Comparison of ENCODE assay signal across 8 cellular contexts in genomic region chr22:38339893-38340292, GRCh38. TPM values are rescaled to one million over a fixed set of nuclear protein-coding genes. Genes with fewer than 3 reads are reported as not detected.
DNase-seq lines count a peak whose midpoint lies in the region; ATAC-seq, FAIRE-seq and TF ChIP-seq lines count a peak whose summit lies in the region.
"Not testable (repeated sequence)": the region's sequence is repeated elsewhere in the genome, so short reads cannot be mapped to it uniquely, and the experiment has no call there.

No MANE protein-coding gene starts in this region.

- not testable (repeated sequence) for H3K79me2 ChIP-seq in HepG2 (ENCODE audit: insufficient read depth, low read length)

- intact Hi-C loops in HepG2 (cut with micrococcal nuclease; ENCODE audit: unreplicated experiment); posterior vena cava (cut with DNase I); spleen (cut with DNase I; ENCODE audit: low total_unique reads): not testable (repeated sequence)

- H3K27me3 Mint-ChIP-seq in WTC11 (ENCODE audit: low read depth) (peaks cover 50% of the 10 kb centered on the region), endodermal cell (ENCODE audit: insufficient read depth) (peaks cover 28% of the 10 kb centered on the region)

- POLR2A ChIA-PET in WTC11 (lab: Charles Lee), result interaction anchor here (0.6 kb wide), 1 partner anchor 8 kb away, joined by 3 read pairs; no protein-coding TSS in a partner anchor
- POLR2A ChIA-PET in HepG2 (lab: Yijun Ruan, JAX), result not testable (repeated sequence)

- FAIRE-seq in HepG2 (lab: Jason Lieb, UNC), result not testable (repeated sequence)

- not testable (repeated sequence) for H4K20me1 ChIP-seq in BLaER1; HepG2 (ENCODE audit: insufficient read depth, low read length)

- CTCF ChIA-PET in WTC11 (lab: Charles Lee); HepG2 (lab: Yijun Ruan, JAX; ENCODE audit: low intra/inter-chr PET ratio, low total read pairs): not testable (repeated sequence)

- not testable (repeated sequence) for H3K4me3 Mint-ChIP-seq in WTC11, endodermal cell

- H3K36me3 ChIP-seq in BLaER1; endodermal cell (ENCODE audit: control insufficient read depth, insufficient read depth, low read length); HepG2 (replicated peaks in 1 of 2; ENCODE audit: control insufficient read depth in 1 of 2, insufficient read depth in 2 of 2, low read length in 2 of 2); spleen: not testable (repeated sequence)

- not testable (repeated sequence) for H3K27ac ChIP-seq in BLaER1; endodermal cell (ENCODE audit: low read depth, low read length); HepG2 (ENCODE audit: extremely low read length, insufficient read depth, low read length); spleen

- TF ChIP-seq POLR2A in HepG2 (IDR thresholded peaks at IDR 0.05; ENCODE audit: insufficient read depth in 1 of 2, low read depth in 2 of 2, low read length in 2 of 2); spleen (IDR thresholded peaks at IDR 0.05): not testable (repeated sequence)

- H3K9ac ChIP-seq in BLaER1; endodermal cell (ENCODE audit: extremely low read depth, low read length, poor library complexity, severe bottlenecking); HepG2 (ENCODE audit: insufficient read depth, low read depth, low read length): not testable (repeated sequence)

- 95 to 98% methylated on average over 4 to 6 of the region's 6 CpGs for WGBS in endodermal cell (ENCODE audit: insufficient coverage in 1 of 2, insufficient read length in 1 of 2), 2 experiments
- 13% methylated on average over 6 of the region's 6 CpGs for WGBS in HepG2 (ENCODE audit: low lambda C conversion rate)
- WGBS in spleen, 5 donors, result 89 to 93% (median 92%) methylated on average over 6 of the region's 6 CpGs

- ATAC-seq in WTC11, HepG2: not testable (repeated sequence)

- not testable (repeated sequence) for TF ChIP-seq RAD21 in HepG2 (CRISPR knock-in tag; IDR thresholded peaks at IDR 0.05)

- not testable (repeated sequence) for H2AFZ ChIP-seq in HepG2 (ENCODE audit: low read length)

- not testable (repeated sequence) for H3K27ac Mint-ChIP-seq in WTC11, endodermal cell

- in situ Hi-C loops in HepG2 (cut with HindIII; ENCODE audit: extremely low pct_ligation_motif_present, low pct_unique_long_range_greater_than_20kb), result not testable (repeated sequence)

- H3K4me1 Mint-ChIP-seq in WTC11, result peaks cover 13% of the 10 kb centered on the region
- H3K4me1 Mint-ChIP-seq in endodermal cell, result not testable (repeated sequence)

- not testable (repeated sequence) for H3K4me3 ChIP-seq in BLaER1; endodermal cell (ENCODE audit: low read length); spleen
- peak overlapping the region in 1 of 3 experiments; percentile 10; a peak in 1 of 6 replicates for H3K4me3 ChIP-seq in HepG2 (replicated peaks in 1 of 3; ENCODE audit: insufficient read depth in 1 of 3, low read depth in 2 of 3, low read length in 3 of 3)

- H3K9me3 ChIP-seq in BLaER1; endodermal cell (ENCODE audit: control insufficient read depth, low read length); HepG2 (ENCODE audit: low read length); spleen: not testable (repeated sequence)

- H3K4me2 ChIP-seq in BLaER1 (0 out of 2 replicates have a peak overlapping the region, but pooled peaks have one; percentile 4), HepG2 (ENCODE audit: low read depth, low read length) (0 out of 2 replicates have a peak overlapping the region, but pooled peaks have one; percentile 23)

- H3K36me3 Mint-ChIP-seq in WTC11; endodermal cell (ENCODE audit: low read depth): not testable (repeated sequence)

- not testable (repeated sequence) for H3K27me3 ChIP-seq in BLaER1
- peaks cover 17% of the 10 kb centered on the region for H3K27me3 ChIP-seq in endodermal cell (ENCODE audit: control insufficient read depth, insufficient read depth, low read length, poor library complexity, severe bottlenecking)
- H3K27me3 ChIP-seq in HepG2 (ENCODE audit: control insufficient read depth in 1 of 2, insufficient read depth in 2 of 2, low read length in 2 of 2), result peaks cover 0 to 13% of the 10 kb centered on the region in 2 experiments; a peak in 1 of 5 replicates
- peaks cover 0 to 38% (median 9%) of the 10 kb centered on the region in 7 donors for H3K27me3 ChIP-seq in spleen (replicated peaks in 1 of 7)

- peak; percentile 3 for DNase-seq in WTC11 (ENCODE audit: low spot score)
- peak; percentile 19 for DNase-seq in activated effector memory CD4-positive, alpha-beta T cell treated with anti-CD3 and anti-CD28 coated beads, Interleukin-2, amount 50 U/mL, for 16 hours
- DNase-seq in endodermal cell, result peak; percentile 6
- not testable (repeated sequence) for DNase-seq in HepG2 (ENCODE audit: low spot score)
- peak; percentile 16 for DNase-seq in posterior vena cava (ENCODE audit: low spot score)
- peak; percentile 2 for DNase-seq in spleen
- DNase-seq in ureter (ENCODE audit: low spot score), result peak; percentile 24

- BruUV-seq in HepG2 (replicated peaks; lab: Mats Ljungman, UMichigan), result not testable (repeated sequence)

- peaks cover 54% of the 10 kb centered on the region for H3K4me1 ChIP-seq in BLaER1
- H3K4me1 ChIP-seq in endodermal cell (ENCODE audit: control insufficient read depth, insufficient read depth, low read length), result not testable (repeated sequence)
- H3K4me1 ChIP-seq in HepG2 (ENCODE audit: insufficient read depth, low read length), result peaks cover 44% of the 10 kb centered on the region
- H3K4me1 ChIP-seq in spleen, result peaks cover 0 to 20% (median 14%) of the 10 kb centered on the region in 6 donors

- not testable (repeated sequence) for TF ChIP-seq EP300 in HepG2 (IDR thresholded peaks at IDR 0.05; ENCODE audit: low read depth in 2 of 2, low read length in 2 of 2); HepG2 (CRISPR knock-in tag; IDR thresholded peaks at IDR 0.05; ENCODE audit: borderline replicate concordance)

- H3K9me3 Mint-ChIP-seq in WTC11, endodermal cell: not testable (repeated sequence)

- TF ChIP-seq CTCF in WTC11 (IDR thresholded peaks at IDR 0.05); endodermal cell (conservative IDR thresholded peaks at IDR 0.05); HepG2 (CRISPR knock-in tag; IDR thresholded peaks at IDR 0.05); spleen (IDR thresholded peaks at IDR 0.05 in 8 of 11, conservative IDR thresholded peaks at IDR 0.05 in 3 of 11): not testable (repeated sequence)

RNA-seq across cellular contexts. Expression of gene CSNK1E, which starts 22.7 kb away (rescaled TPM):
- total RNA-seq in WTC11 (2021), result 262 to 271 TPM (median 265 TPM) in 3 replicates
- total RNA-seq in endodermal cell, result 100 to 1,000 TPM; 224 to 229 TPM
- 167 TPM for polyA plus RNA-seq in endodermal cell (2013, experiment 1 of 2)
- polyA plus RNA-seq in endodermal cell (2013, experiment 2 of 2), result 148 TPM
- total RNA-seq in HepG2 (2016; rRNA removed; fragmentation: Illumina TruSeq; extraction: Trizol), result 19.8 and 34.7 TPM in 2 replicates
- 34.0 and 36.2 TPM in 2 replicates for total RNA-seq in HepG2 (2016; cell fraction: cytosol; rRNA removed; fragmentation: Illumina TruSeq; extraction: Trizol; ENCODE audit: low read depth)
- 18.0 and 33.5 TPM in 2 replicates for total RNA-seq in HepG2 (2016; cell fraction: insoluble cytoplasmic fraction; rRNA removed; fragmentation: Illumina TruSeq; extraction: Trizol)
- 53.9 and 59.1 TPM in 2 replicates for total RNA-seq in HepG2 (2016; cell fraction: membrane; rRNA removed; fragmentation: Illumina TruSeq; extraction: Trizol)
- 30.6 and 34.3 TPM in 2 replicates for total RNA-seq in HepG2 (2016; cell fraction: nucleus; rRNA removed; fragmentation: Illumina TruSeq; extraction: Trizol)
- 129 and 152 TPM in 2 replicates for polyA plus RNA-seq in HepG2 (2011; rRNA removed)
- 93.4 and 108 TPM in 2 replicates for polyA plus RNA-seq in HepG2 (2011; cell fraction: cytosol; rRNA removed)
- polyA plus RNA-seq in HepG2 (2011; cell fraction: nucleus; rRNA removed), result 285 and 291 TPM in 2 replicates
- polyA plus RNA-seq in HepG2 (2012), result 60.9 and 83.8 TPM in 2 replicates
- polyA plus RNA-seq in HepG2 (2016; cell fraction: cytosol; fragmentation: Illumina TruSeq; extraction: Trizol; ENCODE audit: low read depth), result 40.2 and 42.9 TPM in 2 replicates
- polyA plus RNA-seq in HepG2 (2016; cell fraction: insoluble cytoplasmic fraction; fragmentation: Illumina TruSeq; extraction: Trizol; ENCODE audit: low read depth), result 27.5 and 37.1 TPM in 2 replicates
- 58.9 and 59.0 TPM in 2 replicates for polyA plus RNA-seq in HepG2 (2016; cell fraction: membrane; fragmentation: Illumina TruSeq; extraction: Trizol; ENCODE audit: low read depth)
- 67.4 and 77.3 TPM in 2 replicates for polyA plus RNA-seq in HepG2 (2016; cell fraction: nucleus; fragmentation: Illumina TruSeq; extraction: Trizol; ENCODE audit: insufficient read depth, low read depth)
- polyA minus RNA-seq in HepG2 (2011; rRNA and poly(A)+ RNA removed; ENCODE audit: low replicate concordance), result 116 and 242 TPM in 2 replicates
- 54.0 and 54.3 TPM in 2 replicates for polyA minus RNA-seq in HepG2 (2011; cell fraction: cytosol; rRNA and poly(A)+ RNA removed)
- 69.5 and 90.5 TPM in 2 replicates for polyA minus RNA-seq in HepG2 (2011; cell fraction: nucleus; rRNA and poly(A)+ RNA removed)
- 10 to 100 TPM; 70.1 to 88.6 TPM for total RNA-seq in posterior vena cava
- 100 to 1,000 TPM in 5 of 7 donors, 10 to 100 TPM in 2; 59.0 to 157 (median 110) TPM for total RNA-seq in spleen
- polyA plus RNA-seq in spleen, result 10 to 100 TPM; 32.8 to 73.9 (median 49.0) TPM
- 173 TPM for total RNA-seq in ureter
